Comparison of ENCODE assay signal across 9 cellular contexts in genomic region chr5:139391570-139392323, GRCh38. TPM values are rescaled to one million over a fixed set of nuclear protein-coding genes. Genes with fewer than 3 reads are reported as not detected.
A peak's percentile ranks its signal among the peaks of the same experiment; 100 is the strongest.
DNase-seq lines count a peak whose midpoint lies in the region; ATAC-seq and TF ChIP-seq lines count a peak whose summit lies in the region.
"Had no signal": no experiment of that assay in that cellular context is flagged by ENCODE, and none has a peak within 500 bp of the region (broad histone marks: within the 10 kb centered on the region; RNA-seq: fewer than 3 reads in every experiment).

No MANE protein-coding gene starts in this region.

- peak; percentile 0 for ATAC-seq in HG02973 (IDR thresholded peaks at IDR 0.05; ENCODE audit: unreplicated experiment)
- peak; percentile 0 to 3 for ATAC-seq in natural killer cell treated with Interleukin-12 subunit alpha and Interleukin-12 subunit beta and Interleukin-15 and Interleukin-18, amount 100 ng/mL, for 72 hours

- H3K27me3 Mint-ChIP-seq in Calu3 (ENCODE audit: unreplicated experiment) = no peaks in the 10 kb centered on the region
- H3K27me3 Mint-ChIP-seq in activated naive CD8-positive, alpha-beta T cell treated with anti-CD3 and anti-CD28 coated beads for 36 hours = no peaks in the 10 kb centered on the region
- no peaks in the 10 kb centered on the region for H3K27me3 Mint-ChIP-seq in natural killer cell treated with Interleukin-12 subunit alpha and Interleukin-12 subunit beta and Interleukin-15 and Interleukin-18, amount 100 ng/mL, for 72 hours

- peak overlapping the region; percentile 84 for H3K27ac Mint-ChIP-seq in Calu3 (ENCODE audit: unreplicated experiment)
- peak overlapping the region; percentile 94 for H3K27ac Mint-ChIP-seq in activated naive CD8-positive, alpha-beta T cell treated with anti-CD3 and anti-CD28 coated beads for 36 hours
- peak overlapping the region; percentile 97 to 100 for H3K27ac Mint-ChIP-seq in natural killer cell treated with Interleukin-12 subunit alpha and Interleukin-12 subunit beta and Interleukin-15 and Interleukin-18, amount 100 ng/mL, for 72 hours

- no peak for TF ChIP-seq CTCF in Calu3 (IDR thresholded peaks at IDR 0.05; ENCODE audit: unreplicated experiment)

- DNase-seq in Calu3 (peak; percentile 35), ACHN (no peak), MV-4-11 (lab: John Stamatoyannopoulos, UW) (no peak), NCI-H1048 (lab: John Stamatoyannopoulos, UW) (no peak), SKM-1 (lab: John Stamatoyannopoulos, UW; ENCODE audit: unreplicated experiment) (no peak)
- DNase-seq in activated naive CD8-positive, alpha-beta T cell treated with anti-CD3 and anti-CD28 coated beads for 36 hours = no peak
- no peak for DNase-seq in natural killer cell treated with Interleukin-12 subunit alpha and Interleukin-12 subunit beta and Interleukin-15 and Interleukin-18, amount 100 ng/mL, for 72 hours (ENCODE audit: low spot score)

- intact Hi-C loops in Calu3 (cut with micrococcal nuclease; ENCODE audit: unreplicated experiment) = loop anchor here (5.0 kb wide), 1 partner anchor 49 kb away; the partner anchor contains the start of gene PAIP2

- peaks cover 16% of the 10 kb centered on the region for H3K4me1 Mint-ChIP-seq in Calu3 (ENCODE audit: low read depth, unreplicated experiment)
- peaks cover 45% of the 10 kb centered on the region for H3K4me1 Mint-ChIP-seq in activated naive CD8-positive, alpha-beta T cell treated with anti-CD3 and anti-CD28 coated beads for 36 hours
- peaks cover 39 to 44% of the 10 kb centered on the region in 2 donors for H3K4me1 Mint-ChIP-seq in natural killer cell treated with Interleukin-12 subunit alpha and Interleukin-12 subunit beta and Interleukin-15 and Interleukin-18, amount 100 ng/mL, for 72 hours (ENCODE audit: low read depth in 2 of 2)

- in situ Hi-C loops in ACHN (cut with HindIII; ENCODE audit: low pct_ligation_motif_present, low pct_unique_long_range_greater_than_20kb, low sequenced_read_pairs) = no loop called here

- peaks cover 22% of the 10 kb centered on the region for H3K36me3 Mint-ChIP-seq in Calu3 (ENCODE audit: insufficient read depth, unreplicated experiment)
- H3K36me3 Mint-ChIP-seq in activated naive CD8-positive, alpha-beta T cell treated with anti-CD3 and anti-CD28 coated beads for 36 hours = peaks cover 17% of the 10 kb centered on the region
- no peaks in the 10 kb centered on the region for H3K36me3 Mint-ChIP-seq in natural killer cell treated with Interleukin-12 subunit alpha and Interleukin-12 subunit beta and Interleukin-15 and Interleukin-18, amount 100 ng/mL, for 72 hours

- H3K9me3 Mint-ChIP-seq in Calu3 (ENCODE audit: low read depth, unreplicated experiment) = no peaks in the 10 kb centered on the region
- H3K9me3 Mint-ChIP-seq in activated naive CD8-positive, alpha-beta T cell treated with anti-CD3 and anti-CD28 coated beads for 36 hours = no peaks in the 10 kb centered on the region
- no peaks in the 10 kb centered on the region for H3K9me3 Mint-ChIP-seq in natural killer cell treated with Interleukin-12 subunit alpha and Interleukin-12 subunit beta and Interleukin-15 and Interleukin-18, amount 100 ng/mL, for 72 hours

- CTCF ChIA-PET in Calu3 (lab: Charles Lee) = interaction anchor here (0.6 to 1.0 kb wide), 3 partner anchors 49 to 645 kb away, joined by 3 to 4 read pairs (median 3); partner anchors contain the start of gene MATR3

- peak overlapping the region; percentile 81 for H3K4me3 Mint-ChIP-seq in Calu3 (ENCODE audit: low read depth, unreplicated experiment)
- H3K4me3 Mint-ChIP-seq in activated naive CD8-positive, alpha-beta T cell treated with anti-CD3 and anti-CD28 coated beads for 36 hours = peak overlapping the region; percentile 96
- peak overlapping the region; percentile 97 for H3K4me3 Mint-ChIP-seq in natural killer cell treated with Interleukin-12 subunit alpha and Interleukin-12 subunit beta and Interleukin-15 and Interleukin-18, amount 100 ng/mL, for 72 hours

- no TSS peak for BruUV-seq in Calu3 (replicated peaks; lab: Mats Ljungman, UMichigan)

RNA-seq across cellular contexts. Expression of gene MZB1, which starts 2.0 kb away (rescaled TPM):
- total RNA-seq in Calu3 (2022) = 0.24 TPM in 1 of 2 replicates, not detected in the other
- 10 to 100 TPM; 10.4 to 10.6 TPM for total RNA-seq in activated naive CD8-positive, alpha-beta T cell treated with anti-CD3 and anti-CD28 coated beads for 36 hours
- total RNA-seq in natural killer cell treated with Interleukin-12 subunit alpha and Interleukin-12 subunit beta and Interleukin-15 and Interleukin-18, amount 100 ng/mL, for 72 hours = 10 to 100 TPM; 10.3 to 27.6 TPM

RNA-seq across cellular contexts. Expression of gene PROB1, which starts 3.2 kb away (rescaled TPM):
- 1.9 and 2.4 TPM in 2 replicates for total RNA-seq in Calu3 (2022)
- total RNA-seq in activated naive CD8-positive, alpha-beta T cell treated with anti-CD3 and anti-CD28 coated beads for 36 hours = 1 to 10 TPM; 5.5 to 6.2 TPM
- 1 to 10 TPM; 3.4 to 6.6 TPM for total RNA-seq in natural killer cell treated with Interleukin-12 subunit alpha and Interleukin-12 subunit beta and Interleukin-15 and Interleukin-18, amount 100 ng/mL, for 72 hours

RNA-seq across cellular contexts. Expression of gene SLC23A1, which starts 8.7 kb away (rescaled TPM):
- total RNA-seq in Calu3 (2022) = 0.80 and 2.8 TPM in 2 replicates
- not detected for total RNA-seq in activated naive CD8-positive, alpha-beta T cell treated with anti-CD3 and anti-CD28 coated beads for 36 hours
- under 1 TPM; 0.36 to 0.78 TPM for total RNA-seq in natural killer cell treated with Interleukin-12 subunit alpha and Interleukin-12 subunit beta and Interleukin-15 and Interleukin-18, amount 100 ng/mL, for 72 hours
- total RNA-seq: glomerular endothelial cell had no signal

RNA-seq across cellular contexts. Expression of gene SPATA24, which starts 12.1 kb away (rescaled TPM):
- total RNA-seq in Calu3 (2022) = 5.1 and 6.8 TPM in 2 replicates
- 1 to 10 TPM; 2.2 to 4.0 TPM for total RNA-seq in activated naive CD8-positive, alpha-beta T cell treated with anti-CD3 and anti-CD28 coated beads for 36 hours
- total RNA-seq in natural killer cell treated with Interleukin-12 subunit alpha and Interleukin-12 subunit beta and Interleukin-15 and Interleukin-18, amount 100 ng/mL, for 72 hours = 1 to 10 TPM; 6.4 to 7.2 TPM

RNA-seq across cellular contexts. Expression of gene DNAJC18, which starts 47.6 kb away (rescaled TPM):
- 6.7 and 9.8 TPM in 2 replicates for total RNA-seq in Calu3 (2022)
- 10 to 100 TPM; 20.5 to 21.8 TPM for total RNA-seq in activated naive CD8-positive, alpha-beta T cell treated with anti-CD3 and anti-CD28 coated beads for 36 hours
- total RNA-seq in natural killer cell treated with Interleukin-12 subunit alpha and Interleukin-12 subunit beta and Interleukin-15 and Interleukin-18, amount 100 ng/mL, for 72 hours = 10 to 100 TPM; 11.9 to 12.6 TPM
